29 cellular contexts compared by ENCODE assay signal in the genomic region with DNA sequence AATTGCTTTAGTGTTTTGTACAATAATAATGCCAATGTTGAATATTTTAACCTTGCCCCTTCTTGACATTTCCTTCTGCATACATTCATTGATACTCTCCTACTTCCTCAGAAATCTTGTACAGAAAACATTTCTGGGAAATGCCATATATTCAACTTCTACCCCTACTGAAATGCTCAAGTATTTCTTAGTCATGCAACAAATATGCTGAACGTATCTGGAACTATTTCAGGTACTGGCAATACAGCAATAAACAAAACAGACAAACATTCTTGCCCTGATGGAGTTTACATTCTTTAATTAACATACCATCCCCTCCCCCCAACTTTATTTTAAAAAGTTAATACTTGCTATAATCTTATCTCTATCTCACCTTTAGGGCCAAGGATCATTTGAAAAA.
DNase-seq lines count a peak whose midpoint lies in the region; ATAC-seq and TF ChIP-seq lines count a peak whose summit lies in the region.
"Had no signal": no experiment of that assay in that cellular context is flagged by ENCODE, and none has a peak within 500 bp of the region (broad histone marks: within the 10 kb centered on the region; RNA-seq: fewer than 3 reads in every experiment).

No MANE protein-coding gene starts in this region.

- no peaks in the 10 kb centered on the region for H3K36me3 ChIP-seq in HCT116 (ENCODE audit: control insufficient read depth in 1 of 2, insufficient read depth in 2 of 2, low read length in 2 of 2)
- H3K36me3 ChIP-seq: vagina had no signal

- peaks cover 40% of the 10 kb centered on the region for H3K36me3 Mint-ChIP-seq in T-cell
- H3K36me3 Mint-ChIP-seq in effector memory CD8-positive, alpha-beta T cell (ENCODE audit: insufficient read depth), result peaks cover 32% of the 10 kb centered on the region
- H3K36me3 Mint-ChIP-seq in stimulated activated effector memory CD8-positive, alpha-beta T cell treated with anti-CD3 and anti-CD28 coated beads, Interleukin-12 subunit alpha, Interleukin-12 subunit beta, amount 100 ng/mL, for 72 hours, result peaks cover 52% of the 10 kb centered on the region

- no peaks in the 10 kb centered on the region for H3K27me3 ChIP-seq in HCT116 (ENCODE audit: insufficient read depth, low read length)
- H3K27me3 ChIP-seq: vagina had no signal

- intact Hi-C loops in HCT116 (cut with micrococcal nuclease), result no loop called here

- ATAC-seq in HCT116, result peak; percentile 62; the same call in 1 of the 2 replicates
- no peak for ATAC-seq in T-cell (replicated peaks in 1 of 4)
- ATAC-seq in effector memory CD8-positive, alpha-beta T cell (replicated peaks), result no peak
- no peak for ATAC-seq in stimulated activated effector memory CD8-positive, alpha-beta T cell treated with anti-CD3 and anti-CD28 coated beads, Interleukin-12 subunit alpha, Interleukin-12 subunit beta, amount 100 ng/mL, for 72 hours
- ATAC-seq: esophagus mucosa, GM23338 had no signal

- DNase-seq in HCT116 (ENCODE audit: low read depth, low spot score) (no peak), T-cell (no peak), iPS-NIHi7 (ENCODE audit: extremely low spot score) (no peak), GDM1 (lab: John Stamatoyannopoulos, UW) (no peak)
- no peak for DNase-seq in effector memory CD8-positive, alpha-beta T cell
- no peak for DNase-seq in stimulated activated effector memory CD8-positive, alpha-beta T cell treated with anti-CD3 and anti-CD28 coated beads, Interleukin-12 subunit alpha, Interleukin-12 subunit beta, amount 100 ng/mL, for 72 hours (ENCODE audit: low spot score in 2 of 2)
- DNase-seq in activated CD8-positive, alpha-beta memory T cell treated with anti-CD3 and anti-CD28 coated beads, Interleukin-2, amount 50 U/mL, for 4 hours, result no peak
- DNase-seq: activated CD8-positive, alpha-beta memory T cell treated with anti-CD3 and anti-CD28 coated beads for 24 hours; activated T-cell treated with anti-CD3 and anti-CD28 coated beads, Interleukin-2, amount 50 U/mL, for 24 hours; aorta; DMS153; effector memory CD4-positive, alpha-beta T cell; GF-D8; hypothalamus; islet precursor cell; Kasumi-1; NCI-H1694 treated with DMSO at 0.1 percent for 48 hours; NCI-H2171 treated with DMSO at 0.1 percent for 48 hours; NCI-H526 treated with DMSO at 0.1 percent for 48 hours; RPMI8226; stimulated activated CD4-positive, alpha-beta T cell treated with anti-CD3 and anti-CD28 coated beads, Interleukin-4, amount 100 ng/mL, for 24 hours; stimulated activated naive CD4-positive, alpha-beta T cell had no signal

- RAD21 ChIA-PET in HCT116 (lab: Charles Lee; ENCODE audit: low non-redundant PET in 1 of 2, low total read pairs in 2 of 2, uncharacterized antibody in 2 of 2, unreplicated experiment in 2 of 2), result no interaction called here

- no peaks in the 10 kb centered on the region for H3K9me3 ChIP-seq in HCT116 (ENCODE audit: control insufficient read depth in 1 of 2, insufficient read depth in 1 of 2, low read depth in 1 of 2, low read length in 2 of 2)
- H3K9me3 ChIP-seq: vagina had no signal

- H3K4me1 ChIP-seq in HCT116 (ENCODE audit: control insufficient read depth in 1 of 2, insufficient read depth in 2 of 2, low read length in 2 of 2), result peaks cover 10 to 40% of the 10 kb centered on the region in 2 experiments
- H3K4me1 ChIP-seq: vagina had no signal

- H3K4me1 Mint-ChIP-seq in T-cell, result peaks cover 7 to 20% (median 9%) of the 10 kb centered on the region in 3 donors
- peaks cover 8 to 18% of the 10 kb centered on the region in 2 donors for H3K4me1 Mint-ChIP-seq in effector memory CD8-positive, alpha-beta T cell (ENCODE audit: low read depth in 2 of 2)
- H3K4me1 Mint-ChIP-seq in stimulated activated effector memory CD8-positive, alpha-beta T cell treated with anti-CD3 and anti-CD28 coated beads, Interleukin-12 subunit alpha, Interleukin-12 subunit beta, amount 100 ng/mL, for 72 hours, result peaks cover 9% of the 10 kb centered on the region
- H3K4me1 Mint-ChIP-seq: GM23338, nephron had no signal

- no peak for TF ChIP-seq POLR2A in HCT116 (IDR thresholded peaks at IDR 0.05; ENCODE audit: borderline replicate concordance, extremely low read depth, insufficient read depth, insufficient read length)

- TF ChIP-seq RAD21 in HCT116 (IDR thresholded peaks at IDR 0.05; ENCODE audit: low read depth), result no peak

- H3K4me2 ChIP-seq in HCT116 (ENCODE audit: low read length), result peak overlapping the region; percentile 41
- H3K4me2 ChIP-seq: GM23338 had no signal

- H4K20me1 ChIP-seq in HCT116 (ENCODE audit: insufficient read depth), result no peaks in the 10 kb centered on the region

- no peaks in the 10 kb centered on the region for H3K9me3 Mint-ChIP-seq in T-cell
- H3K9me3 Mint-ChIP-seq in effector memory CD8-positive, alpha-beta T cell, result no peaks in the 10 kb centered on the region
- no peaks in the 10 kb centered on the region for H3K9me3 Mint-ChIP-seq in stimulated activated effector memory CD8-positive, alpha-beta T cell treated with anti-CD3 and anti-CD28 coated beads, Interleukin-12 subunit alpha, Interleukin-12 subunit beta, amount 100 ng/mL, for 72 hours
- H3K9me3 Mint-ChIP-seq: activated naive CD4-positive, alpha-beta T cell treated with anti-CD3 and anti-CD28 coated beads, Interleukin-2, amount 50 U/mL, for 24 hours; activated T-cell treated with anti-CD3 and anti-CD28 coated beads, Interleukin-2, amount 50 U/mL, for 24 hours; central memory CD8-positive, alpha-beta T cell; GM23338; nephron; T-helper 1 cell treated with Interleukin-12 subunit alpha and Interleukin-12 subunit beta and Interleukin-4 antibody, amounts not matched to agents 30 μg/mL and 1 μg/mL, for 36 hours had no signal

- CTCF ChIA-PET in HCT116 (lab: Charles Lee) (no interaction called here), T-cell (lab: Charles Lee) (no interaction called here)

- no peak overlapping the region for H3K4me3 ChIP-seq in HCT116 (replicated peaks in 1 of 2; ENCODE audit: low read depth in 1 of 2, low read length in 2 of 2)
- H3K4me3 ChIP-seq: GM23338, vagina had no signal

- no TSS peak for BruUV-seq in HCT116 (replicated peaks; lab: Mats Ljungman, UMichigan)

- peak overlapping the region; percentile 7 to 15 for H3K27ac Mint-ChIP-seq in T-cell
- peak overlapping the region; percentile 41 to 73 for H3K27ac Mint-ChIP-seq in effector memory CD8-positive, alpha-beta T cell
- peak overlapping the region; percentile 14 for H3K27ac Mint-ChIP-seq in stimulated activated effector memory CD8-positive, alpha-beta T cell treated with anti-CD3 and anti-CD28 coated beads, Interleukin-12 subunit alpha, Interleukin-12 subunit beta, amount 100 ng/mL, for 72 hours
- H3K27ac Mint-ChIP-seq: GM23338; T-helper 1 cell treated with Interleukin-12 subunit alpha and Interleukin-12 subunit beta and Interleukin-4 antibody, amounts not matched to agents 30 μg/mL and 1 μg/mL, for 36 hours had no signal

- H3K9me2 ChIP-seq in HCT116 (ENCODE audit: insufficient read depth), result no peaks in the 10 kb centered on the region

- no peak for TF ChIP-seq CTCF in HCT116 (IDR thresholded peaks at IDR 0.05 in 2 of 3, conservative IDR thresholded peaks at IDR 0.05 in 1 of 3; ENCODE audit: borderline replicate concordance in 1 of 3, insufficient read depth in 1 of 3, low read depth in 2 of 3, low read length in 2 of 3)

- no peak overlapping the region for H3K4me3 Mint-ChIP-seq in T-cell
- H3K4me3 Mint-ChIP-seq in effector memory CD8-positive, alpha-beta T cell, result no peak overlapping the region
- no peak overlapping the region for H3K4me3 Mint-ChIP-seq in stimulated activated effector memory CD8-positive, alpha-beta T cell treated with anti-CD3 and anti-CD28 coated beads, Interleukin-12 subunit alpha, Interleukin-12 subunit beta, amount 100 ng/mL, for 72 hours
- H3K4me3 Mint-ChIP-seq: activated naive CD4-positive, alpha-beta T cell treated with anti-CD3 and anti-CD28 coated beads, Interleukin-2, amount 50 U/mL, for 24 hours; activated T-cell treated with anti-CD3 and anti-CD28 coated beads, Interleukin-2, amount 50 U/mL, for 24 hours; central memory CD8-positive, alpha-beta T cell; GM23338; nephron; T-helper 1 cell treated with Interleukin-12 subunit alpha and Interleukin-12 subunit beta and Interleukin-4 antibody, amounts not matched to agents 30 μg/mL and 1 μg/mL, for 36 hours had no signal

- POLR2A ChIA-PET in HCT116 (lab: Charles Lee) (no interaction called here), T-cell (lab: Charles Lee) (no interaction called here)

- H3K27me3 Mint-ChIP-seq in T-cell, result no peaks in the 10 kb centered on the region
- no peaks in the 10 kb centered on the region for H3K27me3 Mint-ChIP-seq in effector memory CD8-positive, alpha-beta T cell
- H3K27me3 Mint-ChIP-seq: activated naive CD4-positive, alpha-beta T cell treated with anti-CD3 and anti-CD28 coated beads, Interleukin-2, amount 50 U/mL, for 24 hours; activated T-cell treated with anti-CD3 and anti-CD28 coated beads, Interleukin-2, amount 50 U/mL, for 24 hours; central memory CD8-positive, alpha-beta T cell had no signal

- peaks cover 22% of the 10 kb centered on the region for H3K79me2 ChIP-seq in HCT116 (ENCODE audit: insufficient read depth, low read length)

- H3K9ac ChIP-seq in HCT116 (ENCODE audit: low read length), result no peak overlapping the region

- H3K27ac ChIP-seq in HCT116 (ENCODE audit: low read depth, low read length), result no peak overlapping the region
- H3K27ac ChIP-seq: vagina had no signal

- no peak overlapping the region for H2AFZ ChIP-seq in HCT116 (ENCODE audit: low read depth, low read length, poor library complexity, severe bottlenecking)
- H2AFZ ChIP-seq: GM23338 had no signal

TF ChIP-seq in HCT116, 20 proteins besides CTCF, POLR2A, EP300 and RAD21:
- TF ChIP-seq YY1 (IDR thresholded peaks at IDR 0.05; ENCODE audit: extremely low read depth, insufficient replicate concordance, low read depth, low read length), result no peak
- TF ChIP-seq, protein P1, sequence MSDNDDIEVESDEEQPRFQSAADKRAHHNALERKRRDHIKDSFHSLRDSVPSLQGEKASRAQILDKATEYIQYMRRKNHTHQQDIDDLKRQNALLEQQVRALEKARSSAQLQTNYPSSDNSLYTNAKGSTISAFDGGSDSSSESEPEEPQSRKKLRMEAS (IDR thresholded peaks at IDR 0.05), result no peak
- no peak for TF ChIP-seq EZH2phosphoT487 (IDR thresholded peaks at IDR 0.05; ENCODE audit: borderline replicate concordance)
- TF ChIP-seq SRF (IDR thresholded peaks at IDR 0.05; ENCODE audit: low read depth), result no peak
- TF ChIP-seq CEBPB (IDR thresholded peaks at IDR 0.05; ENCODE audit: low read depth), result no peak
- TF ChIP-seq ELF1 (IDR thresholded peaks at IDR 0.05; ENCODE audit: borderline replicate concordance, low read depth), result no peak
- no peak for TF ChIP-seq SP1 (IDR thresholded peaks at IDR 0.05; ENCODE audit: low read depth)
- TF ChIP-seq SIN3A (IDR thresholded peaks at IDR 0.05; ENCODE audit: low read depth), result no peak
- TF ChIP-seq, protein P2, sequence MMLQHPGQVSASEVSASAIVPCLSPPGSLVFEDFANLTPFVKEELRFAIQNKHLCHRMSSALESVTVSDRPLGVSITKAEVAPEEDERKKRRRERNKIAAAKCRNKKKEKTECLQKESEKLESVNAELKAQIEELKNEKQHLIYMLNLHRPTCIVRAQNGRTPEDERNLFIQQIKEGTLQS (IDR thresholded peaks at IDR 0.05), result no peak
- no peak for TF ChIP-seq CBX3 (IDR thresholded peaks at IDR 0.05; ENCODE audit: low read depth)
- no peak for TF ChIP-seq ZNF274 (IDR thresholded peaks at IDR 0.05; ENCODE audit: low read depth, low read length)
